ENCODE assay signal across 1 cellular context in genomic region chr13:110525328-110526319, GRCh38.
TF ChIP-seq lines count a peak whose summit lies in the region.

No MANE protein-coding gene starts in this region.

TF ChIP-seq in HCT116, 20 proteins besides CTCF, POLR2A, EP300 and RAD21 (continued from another document):
- TF ChIP-seq MAX (IDR thresholded peaks at IDR 0.05) (no peak), EGR1 (IDR thresholded peaks at IDR 0.05; ENCODE audit: low read depth) (no peak), ZFX (IDR thresholded peaks at IDR 0.05) (no peak), CEBPB (IDR thresholded peaks at IDR 0.05; ENCODE audit: low read depth) (no peak), SIN3A (IDR thresholded peaks at IDR 0.05; ENCODE audit: low read depth) (no peak), ATF3 (IDR thresholded peaks at IDR 0.05) (no peak), FOSL1 (IDR thresholded peaks at IDR 0.05; ENCODE audit: low read depth) (no peak)
